ENCODE assay signal across 11 cellular contexts in genomic region chr20:15242773-15243172, GRCh38.
DNase-seq lines count a peak whose midpoint lies in the region; ATAC-seq and TF ChIP-seq lines count a peak whose summit lies in the region.
"Had no signal": no experiment of that assay in that cellular context is flagged by ENCODE, and none has a peak within 500 bp of the region (broad histone marks: within the 10 kb centered on the region; RNA-seq: fewer than 3 reads in every experiment).

No MANE protein-coding gene starts in this region.

- no peak overlapping the region for H4K5ac ChIP-seq in IMR-90 (ENCODE audit: low read depth, low read length)

- TF ChIP-seq POLR2A in IMR-90 (IDR thresholded peaks at IDR 0.05; ENCODE audit: low read depth, low read length) (no peak), gastrocnemius medialis (IDR thresholded peaks at IDR 0.05) (no peak)

- H3K9ac ChIP-seq in IMR-90 (ENCODE audit: low read depth, low read length) = no peak overlapping the region

- H3K27me3 ChIP-seq in IMR-90 (ENCODE audit: control insufficient read depth, insufficient read depth, low read length) (no peaks in the 10 kb centered on the region), gastrocnemius medialis (no peaks in the 10 kb centered on the region)

- TF ChIP-seq CTCF in IMR-90 (conservative IDR thresholded peaks at IDR 0.05; ENCODE audit: low read depth, low read length) (no peak), gastrocnemius medialis (IDR thresholded peaks at IDR 0.05 in 4 of 5, conservative IDR thresholded peaks at IDR 0.05 in 1 of 5) (no peak)

- no peak overlapping the region for H3K23ac ChIP-seq in IMR-90 (ENCODE audit: low read depth, low read length)

- in situ Hi-C loops in IMR-90 (cut with MboI; ENCODE audit: low sequenced_read_pairs) (no loop called here), gastrocnemius medialis (cut with MboI; ENCODE audit: low sequenced_read_pairs in 4 of 4) (no loop called here)

- H3K27ac ChIP-seq in IMR-90 (ENCODE audit: insufficient read depth, low read length) = no peak overlapping the region
- no peak overlapping the region for H3K27ac ChIP-seq in gastrocnemius medialis

- H2BK20ac ChIP-seq in IMR-90 (ENCODE audit: low read depth, low read length) = no peak overlapping the region

- intact Hi-C loops in IMR-90 (cut with micrococcal nuclease) = no loop called here
- intact Hi-C loops in gastrocnemius medialis (cut with DNase I; ENCODE audit: low total_unique reads) = no loop called here

- H3K4me2 ChIP-seq in IMR-90 (ENCODE audit: low read depth, low read length) = no peak overlapping the region
- H3K4me2 ChIP-seq: GM23338 had no signal

- no peak overlapping the region for H4K91ac ChIP-seq in IMR-90 (ENCODE audit: insufficient read depth, low read depth, low read length)

- H3K9me3 ChIP-seq in IMR-90 (ENCODE audit: control insufficient read depth, insufficient read depth, low read length) = peaks cover 5% of the 10 kb centered on the region
- no peaks in the 10 kb centered on the region for H3K9me3 ChIP-seq in gastrocnemius medialis

- POLR2A ChIA-PET in IMR-90 (lab: Charles Lee; ENCODE audit: unreplicated experiment) = no interaction called here

- H3K18ac ChIP-seq in IMR-90 (ENCODE audit: low read depth, low read length) = no peak overlapping the region

- H2AK5ac ChIP-seq in IMR-90 (ENCODE audit: low read depth, low read length) = no peak overlapping the region

- H2AK9ac ChIP-seq in IMR-90 (replicated peaks; ENCODE audit: low read depth, low read length, poor library complexity) = no peak overlapping the region

- no peak overlapping the region for H2BK5ac ChIP-seq in IMR-90 (ENCODE audit: low read depth, low read length, poor library complexity, severe bottlenecking)

- DNase-seq in IMR-90 (no peak), NCI-H69 (lab: John Stamatoyannopoulos, UW) (peak; percentile 27), cerebellum (ENCODE audit: low spot score) (peak; percentile 47), gastrocnemius medialis (no peak), D341Med (ENCODE audit: low spot score) (no peak)
- DNase-seq: CD8-positive, alpha-beta T cell; COR-L47; H9 had no signal

- no peak overlapping the region for H2AFZ ChIP-seq in IMR-90 (replicated peaks; ENCODE audit: low read length, poor library complexity)
- H2AFZ ChIP-seq: GM23338 had no signal

- no peak overlapping the region for H4K8ac ChIP-seq in IMR-90 (ENCODE audit: low read depth in 2 of 2, low read length in 2 of 2)

- no peak overlapping the region for H3K56ac ChIP-seq in IMR-90 (ENCODE audit: extremely low read depth, insufficient read depth, low read length)

- H3K4ac ChIP-seq in IMR-90 (ENCODE audit: low read depth, low read length) = no peak overlapping the region

- no peak for TF ChIP-seq RAD21 in IMR-90 (IDR thresholded peaks at IDR 0.05; ENCODE audit: low read length)

- H3K14ac ChIP-seq in IMR-90 (replicated peaks; ENCODE audit: low read depth, low read length) = no peak overlapping the region

- H3K4me1 ChIP-seq in IMR-90 (ENCODE audit: control insufficient read depth, insufficient read depth, low read length) = no peaks in the 10 kb centered on the region
- H3K4me1 ChIP-seq in gastrocnemius medialis = no peaks in the 10 kb centered on the region

- H3K36me3 ChIP-seq in IMR-90 (ENCODE audit: control insufficient read depth, insufficient read depth, low read length) (no peaks in the 10 kb centered on the region), gastrocnemius medialis (no peaks in the 10 kb centered on the region)

- no TSS peak for BruUV-seq in IMR-90 (replicated peaks; lab: Mats Ljungman, UMichigan)

- WGBS in IMR-90 (ENCODE audit: extremely low coverage in 2 of 2, insufficient read length in 1 of 2), 2 experiments = 17% methylated on average over 1 of the region's 3 CpGs; no CpG with 5 or more reads in 1 of the 2 experiments

- CTCF ChIA-PET in IMR-90 (lab: Yijun Ruan, JAX) = interaction anchor here (1.0 kb wide), 1 partner anchor 15 kb away, joined by 3 read pairs; no protein-coding TSS in a partner anchor

- no peaks in the 10 kb centered on the region for H3K9me1 ChIP-seq in IMR-90 (ENCODE audit: insufficient read depth, low read length)

- dilution Hi-C loops in IMR-90 (cut with HindIII; ENCODE audit: low sequenced_read_pairs, unreplicated experiment) = no loop called here

- H2BK15ac ChIP-seq in IMR-90 (ENCODE audit: low read depth, low read length) = no peak overlapping the region

- H3K4me3 ChIP-seq in IMR-90 (ENCODE audit: insufficient read depth, low read depth, low read length) (no peak overlapping the region), gastrocnemius medialis (no peak overlapping the region)
- H3K4me3 ChIP-seq: GM12878, GM23338 had no signal

- H2BK120ac ChIP-seq in IMR-90 (ENCODE audit: low read depth, low read length) = no peak overlapping the region

- H3K79me1 ChIP-seq in IMR-90 (ENCODE audit: low read depth in 1 of 2, low read length in 2 of 2) = no peaks in the 10 kb centered on the region

- no peaks in the 10 kb centered on the region for H4K20me1 ChIP-seq in IMR-90 (ENCODE audit: insufficient read depth, low read length)

- ATAC-seq in IMR-90 (ENCODE audit: low read depth) (no peak), gastrocnemius medialis (no peak), HG03457 (IDR thresholded peaks at IDR 0.05; ENCODE audit: unreplicated experiment) (no peak)
- ATAC-seq: CD8-positive, alpha-beta T cell; GM12878; GM23338 had no signal

TF ChIP-seq in IMR-90, 13 proteins besides CTCF, POLR2A, EP300 and RAD21:
- TF ChIP-seq CEBPB (IDR thresholded peaks at IDR 0.05; ENCODE audit: low read depth, low read length) (peak; percentile 35; the same call in 1 of the 2 replicates), FOS (IDR thresholded peaks at IDR 0.05; ENCODE audit: low read depth, low read length) (no peak)

Comparison
In these comparisons a context has a peak if more than half of its experiments do, and no peak if none do; other contexts are left out.
1. DNase-seq: peak in NCI-H69 (single experiment) and cerebellum (single experiment); none in IMR-90 (single experiment), gastrocnemius medialis (0 of 2) and D341Med (single experiment).